Comparison of ENCODE assay signal across 1 cellular context in the genomic region with DNA sequence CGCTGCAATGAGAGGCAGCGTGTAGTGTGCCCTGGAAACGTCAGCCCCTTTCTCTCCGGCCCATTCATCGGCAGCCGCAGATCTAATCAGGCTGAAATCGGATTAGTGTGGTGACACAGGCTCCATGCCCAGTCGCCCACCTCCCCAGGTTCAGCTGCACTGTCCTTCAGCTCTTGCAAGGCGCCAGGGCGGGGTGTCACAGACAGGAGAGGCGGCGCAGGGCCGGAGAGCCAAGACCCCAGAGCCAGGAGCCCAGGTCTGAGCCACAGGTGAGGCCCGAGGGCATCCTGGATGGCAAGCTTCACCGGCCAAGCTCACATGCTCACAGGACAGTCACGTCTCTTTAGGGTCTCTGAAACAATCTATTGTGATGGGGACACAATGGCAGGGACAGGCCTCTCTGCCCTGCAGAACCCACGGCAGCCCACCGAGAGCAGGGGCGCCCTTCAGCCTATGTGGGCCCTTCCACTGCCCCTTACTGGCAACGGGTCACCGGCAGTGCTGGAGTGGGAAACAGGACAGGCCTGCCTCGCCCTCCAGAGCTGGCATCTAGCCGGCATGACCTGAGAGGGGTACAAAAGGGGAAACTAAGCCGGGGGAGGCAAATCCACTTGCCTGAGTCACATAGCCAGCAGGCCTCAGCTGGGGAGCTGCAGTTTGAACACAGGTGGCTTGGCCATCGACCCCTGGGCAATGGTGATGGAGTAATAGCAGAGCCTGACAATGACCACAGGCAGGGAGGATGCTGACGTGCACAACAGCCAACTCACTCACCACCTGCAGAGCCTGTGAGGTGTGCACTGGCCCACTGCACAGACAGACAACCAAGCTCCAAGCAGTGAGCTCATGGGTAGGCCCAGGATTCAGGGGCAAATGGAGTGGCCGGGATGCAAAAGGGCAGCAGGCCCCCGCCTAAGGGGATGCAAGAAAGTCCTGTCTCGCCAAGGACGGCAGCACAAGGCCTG.
TF ChIP-seq lines count a peak whose summit lies in the region.

No MANE protein-coding gene starts in this region.

TF ChIP-seq in endothelial cell of umbilical vein, 7 proteins besides CTCF, POLR2A, EP300 and RAD21:
- no peak for TF ChIP-seq GATA2 (IDR thresholded peaks at IDR 0.05; ENCODE audit: insufficient read depth, insufficient read length, low read depth, low read length)
- no peak for TF ChIP-seq FOS (IDR thresholded peaks at IDR 0.05; ENCODE audit: borderline replicate concordance, insufficient read depth, low read length)
- no peak for TF ChIP-seq JUN (IDR thresholded peaks at IDR 0.05; ENCODE audit: borderline replicate concordance, insufficient read depth, insufficient read length, low read depth)
- no peak for TF ChIP-seq EZH2 (IDR thresholded peaks at IDR 0.05; ENCODE audit: borderline replicate concordance, low read depth, low read length, severe bottlenecking)
- TF ChIP-seq, protein P1, sequence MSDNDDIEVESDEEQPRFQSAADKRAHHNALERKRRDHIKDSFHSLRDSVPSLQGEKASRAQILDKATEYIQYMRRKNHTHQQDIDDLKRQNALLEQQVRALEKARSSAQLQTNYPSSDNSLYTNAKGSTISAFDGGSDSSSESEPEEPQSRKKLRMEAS (IDR thresholded peaks at IDR 0.05; ENCODE audit: insufficient read depth, insufficient read length), result no peak
- no peak for TF ChIP-seq POLR2AphosphoS5 (IDR thresholded peaks at IDR 0.05; ENCODE audit: insufficient read depth, low read depth, low read length)
- no peak for TF ChIP-seq MYC (IDR thresholded peaks at IDR 0.05; ENCODE audit: low read depth, low read length)
